ENCODE assay signal across 22 cellular contexts in the genomic region with DNA sequence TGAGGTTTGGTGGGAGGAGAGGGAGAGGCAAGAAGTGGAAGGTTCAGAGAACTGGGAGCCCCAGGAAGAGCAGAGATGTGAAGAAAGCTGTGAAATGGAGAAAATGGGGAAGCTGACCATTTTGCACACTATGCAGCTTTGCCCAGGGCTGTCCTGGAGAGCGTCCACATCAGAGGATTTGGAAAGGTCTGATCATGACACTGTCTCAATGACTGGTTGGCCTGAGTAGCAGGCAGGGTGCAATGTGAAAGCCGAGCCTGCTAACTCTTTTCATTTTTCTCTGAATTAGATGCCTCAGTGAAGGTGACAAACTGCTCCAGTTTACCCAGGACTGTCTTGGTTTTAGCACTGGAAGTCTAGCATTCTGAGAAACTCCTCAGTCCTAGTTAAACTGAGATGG.
DNase-seq lines count a peak whose midpoint lies in the region; ATAC-seq, FAIRE-seq and TF ChIP-seq lines count a peak whose summit lies in the region.
"Had no signal": no experiment of that assay in that cellular context is flagged by ENCODE, and none has a peak within 500 bp of the region (broad histone marks: within the 10 kb centered on the region; RNA-seq: fewer than 3 reads in every experiment).

No MANE protein-coding gene starts in this region.

- no peaks in the 10 kb centered on the region for H3K36me3 Mint-ChIP-seq in activated CD8-positive, alpha-beta memory T cell treated with anti-CD3 and anti-CD28 coated beads, Interleukin-2, amount 10 ng/mL, durations not matched to agents 7 days and 5 days
- H3K36me3 Mint-ChIP-seq in astrocyte (ENCODE audit: low read depth, unreplicated experiment), result no peaks in the 10 kb centered on the region
- H3K36me3 Mint-ChIP-seq: CD4-positive, CD25-positive, alpha-beta regulatory T cell had no signal

- H3K36me3 ChIP-seq in GM23248 (ENCODE audit: low read depth) (no peaks in the 10 kb centered on the region), astrocyte (ENCODE audit: insufficient read depth, low read length) (no peaks in the 10 kb centered on the region), smooth muscle cell (ENCODE audit: low read depth) (no peaks in the 10 kb centered on the region), Peyer's patch (no peaks in the 10 kb centered on the region)

- H3K9ac ChIP-seq in GM23248, result no peak overlapping the region
- no peak overlapping the region for H3K9ac ChIP-seq in astrocyte (ENCODE audit: low read length)
- H3K9ac ChIP-seq in smooth muscle cell (ENCODE audit: low read depth), result no peak overlapping the region
- H3K9ac ChIP-seq: KMS-11 had no signal

- peaks cover 17% of the 10 kb centered on the region for H3K4me1 ChIP-seq in GM23248 (ENCODE audit: insufficient read depth)
- H3K4me1 ChIP-seq in astrocyte (ENCODE audit: insufficient read depth, low read length), result no peaks in the 10 kb centered on the region
- H3K4me1 ChIP-seq in smooth muscle cell (ENCODE audit: low read depth), result no peaks in the 10 kb centered on the region
- no peaks in the 10 kb centered on the region for H3K4me1 ChIP-seq in Peyer's patch

- H3K9me3 ChIP-seq in GM23248 (ENCODE audit: low read depth) (no peaks in the 10 kb centered on the region), astrocyte (ENCODE audit: insufficient read depth, low read depth, low read length) (no peaks in the 10 kb centered on the region), smooth muscle cell (replicated peaks; ENCODE audit: low read depth) (no peaks in the 10 kb centered on the region), Peyer's patch (no peaks in the 10 kb centered on the region)
- H3K9me3 ChIP-seq: A549 had no signal

- TF ChIP-seq POLR2A in Peyer's patch (IDR thresholded peaks at IDR 0.05), result no peak
- no peak for TF ChIP-seq POLR2A in GM12892 (IDR thresholded peaks at IDR 0.05; ENCODE audit: low read depth, low read length)

- peak overlapping the region; percentile 52 for H3K27ac Mint-ChIP-seq in activated CD8-positive, alpha-beta memory T cell treated with anti-CD3 and anti-CD28 coated beads, Interleukin-2, amount 10 ng/mL, durations not matched to agents 7 days and 5 days
- H3K27ac Mint-ChIP-seq in astrocyte (ENCODE audit: unreplicated experiment), result no peak overlapping the region
- H3K27ac Mint-ChIP-seq: CD4-positive, CD25-positive, alpha-beta regulatory T cell had no signal

- peaks cover 3% of the 10 kb centered on the region for H3K27me3 Mint-ChIP-seq in activated CD8-positive, alpha-beta memory T cell treated with anti-CD3 and anti-CD28 coated beads, Interleukin-2, amount 10 ng/mL, durations not matched to agents 7 days and 5 days
- H3K27me3 Mint-ChIP-seq in astrocyte (ENCODE audit: low read depth, unreplicated experiment), result no peaks in the 10 kb centered on the region
- H3K27me3 Mint-ChIP-seq: CD4-positive, CD25-positive, alpha-beta regulatory T cell had no signal

- H3K27me3 ChIP-seq in GM23248 (replicated peaks; ENCODE audit: insufficient read depth) (no peaks in the 10 kb centered on the region), astrocyte (ENCODE audit: insufficient read depth, low read length) (no peaks in the 10 kb centered on the region), smooth muscle cell (ENCODE audit: low read depth) (no peaks in the 10 kb centered on the region), Peyer's patch (no peaks in the 10 kb centered on the region)

- H3K4me3 ChIP-seq in GM23248, result no peak overlapping the region
- no peak overlapping the region for H3K4me3 ChIP-seq in astrocyte (ENCODE audit: insufficient read depth, low read depth, low read length)
- no peak overlapping the region for H3K4me3 ChIP-seq in smooth muscle cell
- no peak overlapping the region for H3K4me3 ChIP-seq in Peyer's patch
- H3K4me3 ChIP-seq: A549, GM12878 had no signal

- 25 to 40% methylated on average over 2 of the region's 2 CpGs for WGBS in GM23248 (ENCODE audit: low coverage in 1 of 2, low lambda C conversion rate in 2 of 2, missing lambda C conversion rate in 2 of 2), 2 experiments
- WGBS in smooth muscle cell (ENCODE audit: low lambda C conversion rate), result 44% methylated on average over 2 of the region's 2 CpGs

- no peak overlapping the region for H3K4me2 ChIP-seq in GM23248 (ENCODE audit: unreplicated experiment)
- no peak overlapping the region for H3K4me2 ChIP-seq in astrocyte (ENCODE audit: low read length)
- peak overlapping the region; percentile 48 for H3K4me2 ChIP-seq in smooth muscle cell
- H3K4me2 ChIP-seq: A549, KMS-11 had no signal

- CTCF ChIA-PET in activated CD8-positive, alpha-beta memory T cell treated with anti-CD3 and anti-CD28 coated beads, Interleukin-2, amount 10 ng/mL, durations not matched to agents 7 days and 5 days (lab: Charles Lee), result interaction anchor here (1.5 kb wide), 1 partner anchor 9 kb away, joined by 3 read pairs; no protein-coding TSS in a partner anchor

- H3K79me2 ChIP-seq in GM23248 (ENCODE audit: insufficient read depth) (no peaks in the 10 kb centered on the region), astrocyte (ENCODE audit: insufficient read depth, low read length) (no peaks in the 10 kb centered on the region), smooth muscle cell (ENCODE audit: low read depth) (no peaks in the 10 kb centered on the region)

- no peaks in the 10 kb centered on the region for H3K9me3 Mint-ChIP-seq in activated CD8-positive, alpha-beta memory T cell treated with anti-CD3 and anti-CD28 coated beads, Interleukin-2, amount 10 ng/mL, durations not matched to agents 7 days and 5 days (ENCODE audit: low read depth)
- H3K9me3 Mint-ChIP-seq in astrocyte (ENCODE audit: unreplicated experiment), result no peaks in the 10 kb centered on the region
- H3K9me3 Mint-ChIP-seq: CD4-positive, CD25-positive, alpha-beta regulatory T cell had no signal

- no peak for DNase-seq in activated CD8-positive, alpha-beta memory T cell treated with anti-CD3 and anti-CD28 coated beads, Interleukin-2, amount 10 ng/mL, durations not matched to agents 7 days and 5 days
- no peak for DNase-seq in activated CD8-positive, alpha-beta memory T cell treated with anti-CD3 and anti-CD28 coated beads, Interleukin-2, amount 50 U/mL, for 4 hours
- DNase-seq in GM23248 (peak; percentile 8), astrocyte (ENCODE audit: low read depth) (no peak), smooth muscle cell (lab: John Stamatoyannopoulos, UW; ENCODE audit: unreplicated experiment) (no peak), Peyer's patch (no peak), GM12892 (ENCODE audit: insufficient read length) (no peak)
- DNase-seq: CD4-positive, CD25-positive, alpha-beta regulatory T cell; DMS 273 treated with DMSO at 0.1 percent for 48 hours; IMR-90; NCI-H1105; NCI-H146; NCI-H2029; NCI-H2227 treated with DMSO at 0.1 percent for 48 hours; NCI-H510A; NCI-H748 treated with DMSO at 0.1 percent for 48 hours had no signal

- in situ Hi-C loops in GM23248 (cut with MboI), result no loop called here

- no peak for ATAC-seq in activated CD8-positive, alpha-beta memory T cell treated with anti-CD3 and anti-CD28 coated beads, Interleukin-2, amount 10 ng/mL, durations not matched to agents 7 days and 5 days
- ATAC-seq in GM19351 (IDR thresholded peaks at IDR 0.05; ENCODE audit: unreplicated experiment), result no peak
- ATAC-seq: A549, GM12878, HCT116 had no signal

- FAIRE-seq in astrocyte (lab: Jason Lieb, UNC) (peak; percentile 50), GM12892 (lab: Jason Lieb, UNC) (no peak)
- FAIRE-seq: GM12878, H1 had no signal

- H3K4me3 Mint-ChIP-seq in activated CD8-positive, alpha-beta memory T cell treated with anti-CD3 and anti-CD28 coated beads, Interleukin-2, amount 10 ng/mL, durations not matched to agents 7 days and 5 days, result no peak overlapping the region
- H3K4me3 Mint-ChIP-seq in astrocyte (ENCODE audit: unreplicated experiment), result no peak overlapping the region
- H3K4me3 Mint-ChIP-seq: CD4-positive, CD25-positive, alpha-beta regulatory T cell had no signal

- H4K20me1 ChIP-seq in GM23248 (ENCODE audit: insufficient read depth) (no peaks in the 10 kb centered on the region), astrocyte (ENCODE audit: insufficient read depth, low read length) (no peaks in the 10 kb centered on the region), smooth muscle cell (ENCODE audit: low read depth) (no peaks in the 10 kb centered on the region)

- H3F3A ChIP-seq in GM23248 (ENCODE audit: insufficient read depth) (0 out of 2 replicates have a peak, but pooled peaks cover 14% of the 10 kb centered on the region), smooth muscle cell (ENCODE audit: low read depth) (no peaks in the 10 kb centered on the region)

- H3K9me2 ChIP-seq in GM23248 (ENCODE audit: insufficient read depth), result no peaks in the 10 kb centered on the region

- H3K4me1 Mint-ChIP-seq in activated CD8-positive, alpha-beta memory T cell treated with anti-CD3 and anti-CD28 coated beads, Interleukin-2, amount 10 ng/mL, durations not matched to agents 7 days and 5 days, result peaks cover 20% of the 10 kb centered on the region
- H3K4me1 Mint-ChIP-seq in astrocyte (ENCODE audit: low read depth, unreplicated experiment), result peaks cover 20% of the 10 kb centered on the region
- H3K4me1 Mint-ChIP-seq: CD4-positive, CD25-positive, alpha-beta regulatory T cell had no signal

- H2AFZ ChIP-seq in GM23248 (no peak overlapping the region), astrocyte (ENCODE audit: low read depth, low read length) (no peak overlapping the region), smooth muscle cell (ENCODE audit: low read depth) (no peak overlapping the region)

- TF ChIP-seq CTCF in astrocyte (IDR thresholded peaks at IDR 0.05; ENCODE audit: insufficient read depth, low read depth, low read length) (no peak), smooth muscle cell (IDR thresholded peaks at IDR 0.05; ENCODE audit: borderline replicate concordance, insufficient read depth, poor library complexity, severe bottlenecking) (no peak), Peyer's patch (IDR thresholded peaks at IDR 0.05) (no peak)

- H3K27ac ChIP-seq in GM23248, result no peak overlapping the region
- no peak overlapping the region for H3K27ac ChIP-seq in astrocyte (ENCODE audit: low read depth, low read length)
- H3K27ac ChIP-seq in smooth muscle cell (ENCODE audit: low read depth), result peak overlapping the region; percentile 60
- H3K27ac ChIP-seq in Peyer's patch, result no peak overlapping the region
- H3K27ac ChIP-seq: A549, KMS-11 had no signal
